11 cellular contexts compared by ENCODE assay signal in genomic region chr5:55597014-55597981, GRCh38.
A peak's percentile ranks its signal among the peaks of the same experiment; 100 is the strongest.
DNase-seq lines count a peak whose midpoint lies in the region; ATAC-seq and TF ChIP-seq lines count a peak whose summit lies in the region.
"Had no signal": no experiment of that assay in that cellular context is flagged by ENCODE, and none has a peak within 500 bp of the region (broad histone marks: within the 10 kb centered on the region; RNA-seq: fewer than 3 reads in every experiment).

No MANE protein-coding gene starts in this region.

- TF ChIP-seq CTCF in coronary artery (IDR thresholded peaks at IDR 0.05): no peak
- TF ChIP-seq CTCF in vagina (IDR thresholded peaks at IDR 0.05): no peak

- no peak overlapping the region for H3K4me3 ChIP-seq in coronary artery
- no peak overlapping the region for H3K4me3 ChIP-seq in vagina
- H3K4me3 ChIP-seq: BLaER1 had no signal

- H3K9me3 Mint-ChIP-seq in activated naive CD8-positive, alpha-beta T cell treated with anti-CD3 and anti-CD28 coated beads, Interleukin-2, amount 50 U/mL, for 24 hours: no peaks in the 10 kb centered on the region
- no peaks in the 10 kb centered on the region for H3K9me3 Mint-ChIP-seq in activated naive CD8-positive, alpha-beta T cell treated with anti-CD3 and anti-CD28 coated beads for 36 hours

- intact Hi-C loops in vagina (cut with DNase I): no loop called here

- H3K27me3 ChIP-seq in vagina: no peaks in the 10 kb centered on the region
- H3K27me3 ChIP-seq: BLaER1 had no signal

- H3K27ac ChIP-seq in coronary artery: peak overlapping the region; percentile 68 to 91
- peak overlapping the region; percentile 78 for H3K27ac ChIP-seq in vagina
- H3K27ac ChIP-seq: BLaER1 had no signal

- no peaks in the 10 kb centered on the region for H3K27me3 Mint-ChIP-seq in activated naive CD8-positive, alpha-beta T cell treated with anti-CD3 and anti-CD28 coated beads, Interleukin-2, amount 50 U/mL, for 24 hours
- H3K27me3 Mint-ChIP-seq in activated naive CD8-positive, alpha-beta T cell treated with anti-CD3 and anti-CD28 coated beads for 36 hours: no peaks in the 10 kb centered on the region

- no peaks in the 10 kb centered on the region for H3K9me3 ChIP-seq in vagina
- H3K9me3 ChIP-seq: BLaER1 had no signal

- H3K36me3 Mint-ChIP-seq in activated naive CD8-positive, alpha-beta T cell treated with anti-CD3 and anti-CD28 coated beads, Interleukin-2, amount 50 U/mL, for 24 hours (ENCODE audit: low read depth): no peaks in the 10 kb centered on the region
- H3K36me3 Mint-ChIP-seq in activated naive CD8-positive, alpha-beta T cell treated with anti-CD3 and anti-CD28 coated beads for 36 hours: no peaks in the 10 kb centered on the region
- H3K36me3 Mint-ChIP-seq: naive B cell had no signal

- no peak overlapping the region for H3K4me3 Mint-ChIP-seq in activated naive CD8-positive, alpha-beta T cell treated with anti-CD3 and anti-CD28 coated beads, Interleukin-2, amount 50 U/mL, for 24 hours
- H3K4me3 Mint-ChIP-seq in activated naive CD8-positive, alpha-beta T cell treated with anti-CD3 and anti-CD28 coated beads for 36 hours: no peak overlapping the region
- H3K4me3 Mint-ChIP-seq: naive B cell had no signal

- no peak for TF ChIP-seq POLR2A in vagina (IDR thresholded peaks at IDR 0.05)

- peak overlapping the region; percentile 11 for H3K27ac Mint-ChIP-seq in activated naive CD8-positive, alpha-beta T cell treated with anti-CD3 and anti-CD28 coated beads, Interleukin-2, amount 50 U/mL, for 24 hours
- H3K27ac Mint-ChIP-seq in activated naive CD8-positive, alpha-beta T cell treated with anti-CD3 and anti-CD28 coated beads for 36 hours: no peak overlapping the region

- peak; percentile 34 for ATAC-seq in activated naive CD8-positive, alpha-beta T cell treated with anti-CD3 and anti-CD28 coated beads, Interleukin-2, amount 50 U/mL, for 24 hours
- no peak for ATAC-seq in HG03039 (IDR thresholded peaks at IDR 0.05; ENCODE audit: unreplicated experiment)

- H3K4me1 Mint-ChIP-seq in activated naive CD8-positive, alpha-beta T cell treated with anti-CD3 and anti-CD28 coated beads, Interleukin-2, amount 50 U/mL, for 24 hours: peaks cover 67% of the 10 kb centered on the region
- peaks cover 40% of the 10 kb centered on the region for H3K4me1 Mint-ChIP-seq in activated naive CD8-positive, alpha-beta T cell treated with anti-CD3 and anti-CD28 coated beads for 36 hours

- no peaks in the 10 kb centered on the region for H3K36me3 ChIP-seq in vagina
- H3K36me3 ChIP-seq: BLaER1 had no signal

- DNase-seq in activated naive CD8-positive, alpha-beta T cell treated with anti-CD3 and anti-CD28 coated beads, Interleukin-2, amount 50 U/mL, for 24 hours: no peak
- DNase-seq in activated naive CD8-positive, alpha-beta T cell treated with anti-CD3 and anti-CD28 coated beads for 36 hours: no peak
- no peak for DNase-seq in coronary artery (ENCODE audit: low spot score)
- peak; percentile 52 to 78 for DNase-seq in lung microvascular endothelial cell (ENCODE audit: low read depth in 2 of 2)
- DNase-seq in vagina (ENCODE audit: extremely low spot score in 2 of 2): no peak
- DNase-seq in nucleus accumbens (lab: John Stamatoyannopoulos, UW): no peak
- no peak for DNase-seq in activated CD8-positive, alpha-beta memory T cell treated with anti-CD3 and anti-CD28 coated beads for 24 hours
- DNase-seq: activated effector memory CD4-positive, alpha-beta T cell treated with anti-CD3 and anti-CD28 coated beads, Interleukin-2, amount 50 U/mL, for 16 hours; naive B cell had no signal

- peaks cover 71% of the 10 kb centered on the region for H3K4me1 ChIP-seq in vagina

Comparison
In these comparisons a context has a peak if more than half of its experiments do, and no peak if none do; other contexts are left out.
1. DNase-seq: peak in lung microvascular endothelial cell (2 of 2); none in activated naive CD8-positive, alpha-beta T cell treated with anti-CD3 and anti-CD28 coated beads, Interleukin-2, amount 50 U/mL, for 24 hours (single experiment), activated naive CD8-positive, alpha-beta T cell treated with anti-CD3 and anti-CD28 coated beads for 36 hours (single experiment), coronary artery (single experiment), vagina (0 of 2), nucleus accumbens (0 of 56) and activated CD8-positive, alpha-beta memory T cell treated with anti-CD3 and anti-CD28 coated beads for 24 hours (single experiment).